ENCODE assay signal across 25 cellular contexts in genomic region chr11:112185883-112186282, GRCh38. TPM values are rescaled to one million over a fixed set of nuclear protein-coding genes. Genes with fewer than 3 reads are reported as not detected.
"Had no signal": no experiment of that assay in that cellular context is flagged by ENCODE, and none has a peak within 500 bp of the region (broad histone marks: within the 10 kb centered on the region; RNA-seq: fewer than 3 reads in every experiment).

No MANE protein-coding gene starts in this region.

- H3K27ac ChIP-seq: adrenal gland, esophagus squamous epithelium, left lung, suprapubic skin, transverse colon, uterus had no signal

- H3K9me3 ChIP-seq: adrenal gland, esophagus squamous epithelium, left lung, suprapubic skin, transverse colon, uterus had no signal

- H3K4me1 ChIP-seq: esophagus squamous epithelium, left lung, suprapubic skin, transverse colon, uterus had no signal

- H3K4me3 ChIP-seq: adrenal gland, esophagus squamous epithelium, left lung, suprapubic skin, transverse colon, uterus had no signal

- DNase-seq: activated CD4-positive, alpha-beta memory T cell treated with anti-CD3 and anti-CD28 coated beads for 36 hours; activated CD4-positive, alpha-beta T cell treated with anti-CD3 and anti-CD28 coated beads for 36 hours; activated gamma-delta T cell treated with Interleukin-2 at 50 U/mL for 16 hours; activated T-cell treated with anti-CD3 and anti-CD28 coated beads for 4 hours; adrenal gland; effector memory CD4-positive, alpha-beta T cell; esophagus squamous epithelium; left lung; naive B cell; small intestine; stimulated activated CD4-positive, alpha-beta T cell treated with anti-CD3 and anti-CD28 coated beads, Interleukin-15, amount 100 ng/mL, for 24 hours; stimulated activated CD4-positive, alpha-beta T cell treated with anti-CD3 and anti-CD28 coated beads, Interleukin-2, amount 100 ng/mL, for 48 hours; stimulated activated naive CD8-positive, alpha-beta T cell treated with anti-CD3 and anti-CD28 coated beads, Interleukin-15, amount 100 ng/mL, for 72 hours; transverse colon; uterus had no signal

- H3K27me3 ChIP-seq: adrenal gland, esophagus squamous epithelium, left lung, suprapubic skin, transverse colon, uterus had no signal

- H3K36me3 ChIP-seq: adrenal gland, esophagus squamous epithelium, left lung, suprapubic skin, transverse colon, uterus had no signal

- FAIRE-seq: bronchial epithelial cell, endothelial cell of umbilical vein, keratinocyte, small intestine had no signal

- ATAC-seq: activated CD4-positive, alpha-beta T cell treated with anti-CD3 and anti-CD28 coated beads for 36 hours; activated naive CD4-positive, alpha-beta T cell treated with anti-CD3 and anti-CD28 coated beads, Interleukin-2, amount 50 U/mL, for 72 hours; left lung; stimulated activated naive CD8-positive, alpha-beta T cell treated with anti-CD3 and anti-CD28 coated beads, Interleukin-15, amount 100 ng/mL, for 72 hours; WTC11 had no signal

RNA-seq across cellular contexts. Expression of gene TEX12, which starts 18.7 kb away (rescaled TPM):
- total RNA-seq: activated T-helper 1 cell treated with anti-CD3 and anti-CD28 coated beads, Interleukin-12 subunit alpha, Interleukin-12 subunit beta, Interleukin-2, Interleukin-4 antibody, amounts not matched to agents 30 ng/mL and 10 ng/mL and 1 ng/mL, durations not matched to agents 14 hours and 24 hours and 36 hours; adrenal gland; chondrocyte; fibroblast of villous mesenchyme; left lung; neural crest cell; WTC11 had no signal

RNA-seq across cellular contexts. Expression of gene IL18, which starts 22.0 kb away (rescaled TPM):
- total RNA-seq: activated CD4-positive, alpha-beta memory T cell treated with anti-CD3 and anti-CD28 coated beads for 36 hours; activated CD4-positive, alpha-beta T cell treated with anti-CD3 and anti-CD28 coated beads for 36 hours; activated naive CD4-positive, alpha-beta T cell treated with anti-CD3 and anti-CD28 coated beads, Interleukin-2, amount 50 U/mL, for 72 hours; neural crest cell had no signal
